7 cellular contexts compared by ENCODE assay signal in genomic region chr17:69872675-69873262, GRCh38.
"Had no signal": no experiment of that assay in that cellular context is flagged by ENCODE, and none has a peak within 500 bp of the region (broad histone marks: within the 10 kb centered on the region; RNA-seq: fewer than 3 reads in every experiment).

No MANE protein-coding gene starts in this region.

- FAIRE-seq: HTR-8/SVneo had no signal

- H3K4me2 ChIP-seq: KMS-11 had no signal

- H3K9ac ChIP-seq: GM23248, KMS-11 had no signal

- DNase-seq: GM23248, GOT3, H9, HCEC 1CT, KBM-7 had no signal

- H3K4me3 ChIP-seq: GM23248 had no signal

- H3K27ac ChIP-seq: GM23248, KMS-11 had no signal

- H2AFZ ChIP-seq: GM23248 had no signal
